1 cellular context compared by ENCODE assay signal in genomic region chr1:27234054-27234882, GRCh38.
TF ChIP-seq lines count a peak whose summit lies in the region.

TSS of gene WDTC1 (plus strand) at chr1:27234632. CDS start at chr1:27261055, 26,423 bp downstream.

TF ChIP-seq in K562, 482 proteins besides CTCF, POLR2A, EP300 and RAD21 (continued from another document and continues in another):
- TF ChIP-seq MGA (IDR thresholded peaks at IDR 0.05) (no peak), ZNF436 (CRISPR knock-in tag; IDR thresholded peaks at IDR 0.05) (no peak), SMARCC2 (IDR thresholded peaks at IDR 0.05; ENCODE audit: low read depth) (no peak), SREBF1 (IDR thresholded peaks at IDR 0.05; ENCODE audit: borderline replicate concordance, low read depth, low read length) (no peak; the same call in 1 of the 2 replicates), PYGO2 (tag; IDR thresholded peaks at IDR 0.05) (no peak), ZNF589 (CRISPR knock-in tag; IDR thresholded peaks at IDR 0.05; ENCODE audit: low read depth) (no peak), RBM39 (optimal IDR thresholded peaks at IDR 0.05; ENCODE audit: low read depth, low read length) (no peak), TFE3 (CRISPR knock-in tag; IDR thresholded peaks at IDR 0.05) (no peak), TEAD1 (CRISPR knock-in tag; IDR thresholded peaks at IDR 0.05) (peak in 1 of 2 experiments; percentile 50; a peak in 1 of 4 replicates), ZEB2 (IDR thresholded peaks at IDR 0.05) (no peak), CHD1 (IDR thresholded peaks at IDR 0.05; ENCODE audit: low read length) (no peak), UBTF (IDR thresholded peaks at IDR 0.05; ENCODE audit: borderline replicate concordance in 1 of 2, low read depth in 2 of 2, low read length in 2 of 2) (peak in 1 of 2 experiments; percentile 44; a peak in 2 of 4 replicates), ZNF584 (CRISPR knock-in tag; IDR thresholded peaks at IDR 0.05; ENCODE audit: low read depth) (no peak), TAF7 (tag; IDR thresholded peaks at IDR 0.05) (no peak), HNRNPK (IDR thresholded peaks at IDR 0.05; ENCODE audit: low read depth, low read length, poor library complexity, severe bottlenecking) (peak; percentile 100), THRAP3 (IDR thresholded peaks at IDR 0.05; ENCODE audit: borderline replicate concordance) (no peak), PKNOX1 (IDR thresholded peaks at IDR 0.05) (peak; percentile 85), TAL1 (IDR thresholded peaks at IDR 0.05) (no peak), E2F3 (CRISPR knock-in tag; IDR thresholded peaks at IDR 0.05) (peak; percentile 91), RFX5 (IDR thresholded peaks at IDR 0.05; ENCODE audit: low read depth, low read length) (no peak), ZC3H8 (IDR thresholded peaks at IDR 0.05) (no peak), CCNT2 (IDR thresholded peaks at IDR 0.05; ENCODE audit: borderline replicate concordance, extremely low read depth, insufficient read length, low read depth, low read length) (peak; percentile 92), ZNF24 (IDR thresholded peaks at IDR 0.05) (peak; percentile 100), SRF (CRISPR knock-in tag; IDR thresholded peaks at IDR 0.05) (peak in 1 of 2 experiments; percentile 61; a peak in 1 of 4 replicates), SP2 (IDR thresholded peaks at IDR 0.05; ENCODE audit: extremely low read depth, low read depth, low read length, poor library complexity, severe bottlenecking) (peak; percentile 63), TFAM (CRISPR knock-in tag; conservative IDR thresholded peaks at IDR 0.05) (no peak), NCOA6 (IDR thresholded peaks at IDR 0.05) (no peak), TAF9B (IDR thresholded peaks at IDR 0.05; ENCODE audit: partially characterized antibody) (no peak), SNIP1 (IDR thresholded peaks at IDR 0.05; ENCODE audit: low read depth) (no peak), PRDM10 (IDR thresholded peaks at IDR 0.05; ENCODE audit: partially characterized antibody) (peak; percentile 94), KDM5B (IDR thresholded peaks at IDR 0.05; ENCODE audit: insufficient replicate concordance, low read depth, low read length) (no peak), TRIM28 (IDR thresholded peaks at IDR 0.05) (0 out of 2 replicates have a peak, but pooled peaks have one; percentile 23), ZNF354B (CRISPR knock-in tag; IDR thresholded peaks at IDR 0.05) (no peak), FUS (optimal IDR thresholded peaks at IDR 0.05; ENCODE audit: low read depth, low read length) (no peak), CC2D1A (IDR thresholded peaks at IDR 0.05) (no peak), POLR3A (IDR thresholded peaks at IDR 0.05; ENCODE audit: borderline replicate concordance, extremely low read depth, insufficient read depth, insufficient read length) (no peak), RBM15 (IDR thresholded peaks at IDR 0.05; ENCODE audit: insufficient read depth, low read length) (no peak), HCFC1 (IDR thresholded peaks at IDR 0.05; ENCODE audit: low read depth, low read length) (peak; percentile 98), ZSCAN32 (CRISPR knock-in tag; IDR thresholded peaks at IDR 0.05) (no peak), CEBPB (tag; IDR thresholded peaks at IDR 0.05) (no peak), SFPQ (IDR thresholded peaks at IDR 0.05; ENCODE audit: low read depth, low read length) (peak; percentile 92), ZNF717 (CRISPR knock-in tag; IDR thresholded peaks at IDR 0.05) (no peak), U2AF1 (optimal IDR thresholded peaks at IDR 0.05; ENCODE audit: low read depth, low read length) (no peak), SMARCA5 (IDR thresholded peaks at IDR 0.05) (no peak)
